Comparison of ENCODE assay signal across 8 cellular contexts in genomic region chr22:43001271-43002197, GRCh38. TPM values are rescaled to one million over a fixed set of nuclear protein-coding genes. Genes with fewer than 3 reads are reported as not detected.
DNase-seq lines count a peak whose midpoint lies in the region; ATAC-seq, FAIRE-seq and TF ChIP-seq lines count a peak whose summit lies in the region.

No MANE protein-coding gene starts in this region.

- dilution Hi-C loops in endothelial cell of umbilical vein (cut with MboI; ENCODE audit: extremely low pct_ligation_motif_present, low sequenced_read_pairs) = no loop called here

- TF ChIP-seq POLR2A in endothelial cell of umbilical vein (IDR thresholded peaks at IDR 0.05; ENCODE audit: low read depth, low read length) = no peak

- no peak overlapping the region for H3K4me2 ChIP-seq in DND-41 (ENCODE audit: insufficient read depth, low read length)
- peak overlapping the region; percentile 44 for H3K4me2 ChIP-seq in endothelial cell of umbilical vein (ENCODE audit: insufficient read depth, low read length)

- no peak overlapping the region for H2AFZ ChIP-seq in DND-41 (ENCODE audit: low read depth, low read length)
- no peak overlapping the region for H2AFZ ChIP-seq in endothelial cell of umbilical vein (ENCODE audit: low read depth, low read length)

- DNase-seq in DND-41 = peak; percentile 23
- peak; percentile 31 for DNase-seq in RCC 7860 (ENCODE audit: low spot score)
- peak; percentile 29 for DNase-seq in endothelial cell of umbilical vein (ENCODE audit: low read depth, low spot score)
- DNase-seq in cortex of kidney (lab: John Stamatoyannopoulos, UW) = no peak
- DNase-seq in stimulated activated CD4-positive, alpha-beta T cell treated with anti-CD3 and anti-CD28 coated beads, Interleukin-12 subunit alpha, Interleukin-12 subunit beta, amount 100 ng/mL, for 4 hours = no peak
- DNase-seq in NCI-H2196 treated with DMSO at 0.1 percent for 48 hours (lab: John Stamatoyannopoulos, UW; ENCODE audit: unreplicated experiment) = no peak
- no peak for DNase-seq in NCI-H2081 (lab: John Stamatoyannopoulos, UW)

- no peaks in the 10 kb centered on the region for H3K27me3 ChIP-seq in DND-41 (ENCODE audit: insufficient read depth, low read length, poor library complexity)
- no peaks in the 10 kb centered on the region for H3K27me3 ChIP-seq in endothelial cell of umbilical vein (ENCODE audit: control insufficient read depth in 2 of 2, insufficient read depth in 2 of 2, low read length in 2 of 2)
- no peaks in the 10 kb centered on the region for H3K27me3 ChIP-seq in neutrophil

- no peaks in the 10 kb centered on the region for H3K9me1 ChIP-seq in endothelial cell of umbilical vein (replicated peaks; ENCODE audit: control insufficient read depth, extremely low read depth, insufficient read depth, low read length)

- TF ChIP-seq CTCF in DND-41 (IDR thresholded peaks at IDR 0.05; ENCODE audit: borderline replicate concordance, extremely low read depth, low read length, poor library complexity, severe bottlenecking) (no peak), endothelial cell of umbilical vein (IDR thresholded peaks at IDR 0.05; ENCODE audit: extremely low read depth in 1 of 2, insufficient read depth in 1 of 2, low read depth in 1 of 2, low read length in 2 of 2) (no peak), neutrophil (IDR thresholded peaks at IDR 0.05) (no peak)

- BruUV-seq in endothelial cell of umbilical vein (replicated peaks; lab: Mats Ljungman, UMichigan) = no TSS peak

- H3K27ac ChIP-seq in DND-41 (ENCODE audit: low read length) (no peak overlapping the region), endothelial cell of umbilical vein (ENCODE audit: insufficient read depth, low read depth, low read length) (peak overlapping the region; percentile 78), neutrophil (peak overlapping the region; percentile 85)

- H3K9me3 ChIP-seq in DND-41 (ENCODE audit: insufficient read depth, low read length, severe bottlenecking) (no peaks in the 10 kb centered on the region), endothelial cell of umbilical vein (replicated peaks; ENCODE audit: control insufficient read depth, insufficient read depth, low read length) (no peaks in the 10 kb centered on the region), neutrophil (no peaks in the 10 kb centered on the region)

- intact Hi-C loops in endothelial cell of umbilical vein (cut with micrococcal nuclease) = loop anchor here (2.0 to 5.0 kb wide), 2 partner anchors 41 to 59 kb away; no protein-coding TSS in a partner anchor

- peaks cover 96% of the 10 kb centered on the region for H3K79me2 ChIP-seq in DND-41 (ENCODE audit: insufficient read depth, low read length)
- peaks cover 83% of the 10 kb centered on the region for H3K79me2 ChIP-seq in endothelial cell of umbilical vein (ENCODE audit: control insufficient read depth, insufficient read depth, low read length)

- H4K20me1 ChIP-seq in DND-41 (ENCODE audit: insufficient read depth, low read length) (peaks cover 82% of the 10 kb centered on the region), endothelial cell of umbilical vein (replicated peaks; ENCODE audit: control insufficient read depth, extremely low read depth, insufficient read depth, low read length) (no peaks in the 10 kb centered on the region)

- peak; percentile 40; the same call in 1 of the 3 replicates for ATAC-seq in DND-41 (ENCODE audit: insufficient read depth, low read depth)

- H3K4me1 ChIP-seq in DND-41 (ENCODE audit: insufficient read depth, low read length) = no peaks in the 10 kb centered on the region; the same call in 1 of the 2 replicates
- H3K4me1 ChIP-seq in endothelial cell of umbilical vein (ENCODE audit: control insufficient read depth, extremely low read depth, insufficient read depth, low read length) = peaks cover 59% of the 10 kb centered on the region
- peaks cover 53 to 63% of the 10 kb centered on the region in 2 experiments for H3K4me1 ChIP-seq in neutrophil (ENCODE audit: control insufficient read depth in 1 of 2, insufficient read depth in 1 of 2, low read depth in 1 of 2, low read length in 1 of 2)

- FAIRE-seq in RCC 7860 (lab: Jason Lieb, UNC) = no peak
- FAIRE-seq in endothelial cell of umbilical vein (lab: Jason Lieb, UNC) = peak; percentile 85

- no peak overlapping the region for H3K4me3 ChIP-seq in DND-41 (ENCODE audit: low read depth in 1 of 2, low read length in 2 of 2)
- peak overlapping the region in 1 of 3 experiments; percentile 16 for H3K4me3 ChIP-seq in endothelial cell of umbilical vein (replicated peaks in 1 of 3; ENCODE audit: insufficient read depth in 1 of 3, low read depth in 1 of 3, low read length in 3 of 3)
- H3K4me3 ChIP-seq in neutrophil (ENCODE audit: low read depth in 1 of 2, low read length in 1 of 2) = peak overlapping the region; percentile 0 to 15

- H3K36me3 ChIP-seq in DND-41 (ENCODE audit: insufficient read depth, low read length) (no peaks in the 10 kb centered on the region), endothelial cell of umbilical vein (ENCODE audit: control insufficient read depth in 2 of 2, extremely low read depth in 1 of 2, insufficient read depth in 2 of 2, low read length in 2 of 2) (no peaks in the 10 kb centered on the region), neutrophil (no peaks in the 10 kb centered on the region)

- POLR2A ChIA-PET in endothelial cell of umbilical vein (lab: Charles Lee) = interaction anchor here (1.4 to 2.5 kb wide), 2 partner anchors 12 to 13 kb away, joined by 3 to 14 read pairs; partner anchors contain the start of gene PACSIN2

- CTCF ChIA-PET in endothelial cell of umbilical vein (lab: Charles Lee) = interaction anchor here (0.9 to 3.4 kb wide), 6 partner anchors 12 to 76 kb away, joined by 3 to 26 read pairs (median 8); partner anchors contain the start of gene PACSIN2

- H3K9ac ChIP-seq in DND-41 (ENCODE audit: low read depth, low read length) (no peak overlapping the region), endothelial cell of umbilical vein (replicated peaks; ENCODE audit: extremely low read depth, insufficient read depth, low read length) (peak overlapping the region; percentile 17)

TF ChIP-seq in endothelial cell of umbilical vein, 7 proteins besides CTCF, POLR2A, EP300 and RAD21:
- TF ChIP-seq FOS (IDR thresholded peaks at IDR 0.05; ENCODE audit: borderline replicate concordance, insufficient read depth, low read length) = no peak
- TF ChIP-seq JUN (IDR thresholded peaks at IDR 0.05; ENCODE audit: borderline replicate concordance, insufficient read depth, insufficient read length, low read depth) = no peak
- TF ChIP-seq EZH2 (IDR thresholded peaks at IDR 0.05; ENCODE audit: borderline replicate concordance, low read depth, low read length, severe bottlenecking) = no peak
- no peak for TF ChIP-seq GATA2 (IDR thresholded peaks at IDR 0.05; ENCODE audit: insufficient read depth, insufficient read length, low read depth, low read length)
- no peak for TF ChIP-seq MAX (IDR thresholded peaks at IDR 0.05; ENCODE audit: insufficient read depth, insufficient read length)
- TF ChIP-seq POLR2AphosphoS5 (IDR thresholded peaks at IDR 0.05; ENCODE audit: insufficient read depth, low read depth, low read length) = no peak
- no peak for TF ChIP-seq MYC (IDR thresholded peaks at IDR 0.05; ENCODE audit: low read depth, low read length)

RNA-seq across cellular contexts. Expression of gene PACSIN2, which starts 13.4 kb away (rescaled TPM):
- total RNA-seq in endothelial cell of umbilical vein = 63.9 and 64.5 TPM in 2 replicates
- 37.7 and 46.2 TPM in 2 replicates for polyA plus RNA-seq in endothelial cell of umbilical vein
- 51.2 and 52.3 TPM in 2 replicates for polyA plus RNA-seq in endothelial cell of umbilical vein (2011; cell fraction: cytosol; rRNA removed)
- 43.0 and 55.9 TPM in 2 replicates for polyA plus RNA-seq in endothelial cell of umbilical vein (2011; cell fraction: nucleus; rRNA removed)
- polyA plus RNA-seq in endothelial cell of umbilical vein (2012) = 35.2 and 38.2 TPM in 2 replicates
- polyA minus RNA-seq in endothelial cell of umbilical vein = 32.5 and 34.4 TPM in 2 replicates
- 12.3 TPM for polyA minus RNA-seq in endothelial cell of umbilical vein (2011; cell fraction: cytosol; rRNA and poly(A)+ RNA removed)
- 20.3 and 24.5 TPM in 2 replicates for polyA minus RNA-seq in endothelial cell of umbilical vein (2011; cell fraction: nucleus; rRNA and poly(A)+ RNA removed)

Comparison
In these comparisons a context has a peak if more than half of its experiments do, and no peak if none do; other contexts are left out.
1. DNase-seq: peak in DND-41 (single experiment), RCC 7860 (single experiment) and endothelial cell of umbilical vein (single experiment); none in cortex of kidney (single experiment), stimulated activated CD4-positive, alpha-beta T cell treated with anti-CD3 and anti-CD28 coated beads, Interleukin-12 subunit alpha, Interleukin-12 subunit beta, amount 100 ng/mL, for 4 hours (single experiment), NCI-H2196 treated with DMSO at 0.1 percent for 48 hours (single experiment) and NCI-H2081 (0 of 2).
2. H3K4me3 ChIP-seq: peak in neutrophil (2 of 2); none in DND-41 (0 of 2).